8 cellular contexts compared by ENCODE assay signal in genomic region chr11:810040-810567, GRCh38. TPM values are rescaled to one million over a fixed set of nuclear protein-coding genes. Genes with fewer than 3 reads are reported as not detected.
DNase-seq lines count a peak whose midpoint lies in the region; ATAC-seq and TF ChIP-seq lines count a peak whose summit lies in the region.

No MANE protein-coding gene starts in this region.

- peak overlapping the region; percentile 98 for H3K4me3 ChIP-seq in mesendoderm (ENCODE audit: low read length)

- H3K9me3 ChIP-seq in ES-I3 (ENCODE audit: control insufficient read depth, insufficient read depth, low read length), result no peaks in the 10 kb centered on the region

- H3K79me2 ChIP-seq in mesendoderm (ENCODE audit: control insufficient read depth, insufficient read depth, low read length), result peaks cover 33% of the 10 kb centered on the region

- peak overlapping the region in 4 of 5 experiments; percentile 45 to 100 (median 99) for H3K27ac Mint-ChIP-seq in brain

- H3K36me3 Mint-ChIP-seq in brain, result peaks cover 25% of the 10 kb centered on the region

- no peak overlapping the region for H4K5ac ChIP-seq in mesendoderm (ENCODE audit: low read length)

- peak overlapping the region; percentile 51 for H2AK5ac ChIP-seq in mesendoderm (ENCODE audit: low read length)

- ATAC-seq in HG03354 (IDR thresholded peaks at IDR 0.05; ENCODE audit: poor library complexity, severe bottlenecking, unreplicated experiment) (peak; percentile 20), HG03571 (IDR thresholded peaks at IDR 0.05; ENCODE audit: unreplicated experiment) (no peak)

- H3K9me3 Mint-ChIP-seq in brain, result no peaks in the 10 kb centered on the region

- H3K23ac ChIP-seq in mesendoderm (ENCODE audit: low read length), result no peak overlapping the region

- peak in 1 of 2 experiments; percentile 41 for TF ChIP-seq CTCF in brain (conservative IDR thresholded peaks at IDR 0.05)
- TF ChIP-seq CTCF in GM20000 (IDR thresholded peaks at IDR 0.05; ENCODE audit: extremely low read depth, missing control alignments), result no peak

- peak overlapping the region; percentile 8 for H3K18ac ChIP-seq in mesendoderm (ENCODE audit: low read length)

- H4K8ac ChIP-seq in mesendoderm (ENCODE audit: low read depth, low read length), result no peak overlapping the region

- H3K4ac ChIP-seq in mesendoderm (ENCODE audit: low read depth, low read length), result peak overlapping the region; percentile 66

- H3K4me3 Mint-ChIP-seq in brain, result peak overlapping the region; percentile 93 to 98 (median 95)

- no peak overlapping the region for H2BK5ac ChIP-seq in mesendoderm (ENCODE audit: low read length)

- H3K79me1 ChIP-seq in mesendoderm (ENCODE audit: low read length), result peaks cover 19% of the 10 kb centered on the region

- H3K4me1 ChIP-seq in ES-I3 (ENCODE audit: insufficient read depth, low read length) (no peaks in the 10 kb centered on the region), mesendoderm (ENCODE audit: control insufficient read depth, low read depth, low read length) (peaks cover 3% of the 10 kb centered on the region)

- H3K27ac ChIP-seq in mesendoderm (ENCODE audit: low read depth, low read length), result peak overlapping the region; percentile 29

- DNase-seq in mesendoderm (no peak), HuH-7.5 (ENCODE audit: low spot score) (no peak), UCSD-AML1 (lab: John Stamatoyannopoulos, UW; ENCODE audit: unreplicated experiment) (no peak), GM20000 (ENCODE audit: low spot score) (no peak)

- H3K56ac ChIP-seq in mesendoderm (ENCODE audit: low read length), result peak overlapping the region; percentile 100

- peaks cover 40% of the 10 kb centered on the region for H3K4me1 Mint-ChIP-seq in brain

- peaks cover 4% of the 10 kb centered on the region for H3K27me3 Mint-ChIP-seq in brain

- peak overlapping the region; percentile 78 for H3K4me2 ChIP-seq in mesendoderm (ENCODE audit: low read length)

- H3K9ac ChIP-seq in ES-I3 (ENCODE audit: low read depth, low read length) (peak overlapping the region; percentile 85), mesendoderm (ENCODE audit: low read length) (peak overlapping the region; percentile 99)

- WGBS in mesendoderm (ENCODE audit: extremely low coverage, insufficient coverage, low lambda C conversion rate), result no CpG with 5 or more reads among the region's 55 CpGs

- peaks cover 21% of the 10 kb centered on the region for H3K36me3 ChIP-seq in ES-I3 (ENCODE audit: insufficient read depth, low read length)
- peaks cover 19% of the 10 kb centered on the region for H3K36me3 ChIP-seq in mesendoderm (ENCODE audit: control insufficient read depth, insufficient read depth, low read length)

- H3K27me3 ChIP-seq in mesendoderm (ENCODE audit: insufficient read depth, low read length, poor library complexity), result no peaks in the 10 kb centered on the region

- no peak overlapping the region for H2BK120ac ChIP-seq in mesendoderm (ENCODE audit: low read depth, low read length)

- no peak overlapping the region for H2BK15ac ChIP-seq in mesendoderm (replicated peaks; ENCODE audit: low read depth)

RNA-seq across cellular contexts. Expression of gene RPLP2, which starts 0.3 kb away (rescaled TPM):
- 1,764 TPM for polyA plus RNA-seq in brain (ENCODE audit: insufficient read depth, low read depth, low replicate concordance)
- polyA plus RNA-seq in mesendoderm (2013, experiment 1 of 2), result 5,392 TPM
- polyA plus RNA-seq in mesendoderm (2013, experiment 2 of 2), result 5,255 TPM

RNA-seq across cellular contexts. Expression of gene PIDD1, which starts 5.1 kb away (rescaled TPM):
- polyA plus RNA-seq in brain (ENCODE audit: insufficient read depth, low read depth, low replicate concordance), result 5.9 TPM
- 9.5 TPM for polyA plus RNA-seq in mesendoderm (2013, experiment 1 of 2)
- 9.2 TPM for polyA plus RNA-seq in mesendoderm (2013, experiment 2 of 2)

RNA-seq across cellular contexts. Expression of gene PNPLA2, which starts 8.6 kb away (rescaled TPM):
- polyA plus RNA-seq in brain (ENCODE audit: insufficient read depth, low read depth, low replicate concordance), result 67.9 TPM
- 25.3 TPM for polyA plus RNA-seq in mesendoderm (2013, experiment 1 of 2)
- polyA plus RNA-seq in mesendoderm (2013, experiment 2 of 2), result 26.5 TPM

RNA-seq across cellular contexts. Expression of gene SLC25A22, which starts 12.0 kb away (rescaled TPM):
- 40.7 TPM for polyA plus RNA-seq in brain (ENCODE audit: insufficient read depth, low read depth, low replicate concordance)
- polyA plus RNA-seq in mesendoderm (2013, experiment 1 of 2), result 30.5 TPM
- polyA plus RNA-seq in mesendoderm (2013, experiment 2 of 2), result 30.6 TPM

RNA-seq across cellular contexts. Expression of gene CRACR2B, which starts 17.6 kb away (rescaled TPM):
- polyA plus RNA-seq in brain (ENCODE audit: insufficient read depth, low read depth, low replicate concordance), result 3.1 TPM
- 5.0 TPM for polyA plus RNA-seq in mesendoderm (2013, experiment 1 of 2)
- 4.8 TPM for polyA plus RNA-seq in mesendoderm (2013, experiment 2 of 2)
